Comparison of ENCODE assay signal across 8 cellular contexts in genomic region chr4:3372933-3373465, GRCh38.
A peak's percentile ranks its signal among the peaks of the same experiment; 100 is the strongest.
DNase-seq lines count a peak whose midpoint lies in the region; ATAC-seq, FAIRE-seq and TF ChIP-seq lines count a peak whose summit lies in the region.

No MANE protein-coding gene starts in this region.

- TF ChIP-seq POLR2A in suprapubic skin (IDR thresholded peaks at IDR 0.05), result no peak

- H3K27ac ChIP-seq in HL-60 (replicated peaks), result no peak overlapping the region
- no peak overlapping the region for H3K27ac ChIP-seq in colonic mucosa
- no peak overlapping the region for H3K27ac ChIP-seq in neural progenitor cell
- H3K27ac ChIP-seq in suprapubic skin, result no peak overlapping the region

- H3K27me3 Mint-ChIP-seq in neural progenitor cell (ENCODE audit: insufficient read depth, low read depth), result peaks cover 19% of the 10 kb centered on the region

- no peaks in the 10 kb centered on the region for H3K36me3 ChIP-seq in colonic mucosa
- H3K36me3 ChIP-seq in neural progenitor cell, result no peaks in the 10 kb centered on the region
- H3K36me3 ChIP-seq in suprapubic skin, result peaks cover 6% of the 10 kb centered on the region

- DNase-seq in GM18507 (ENCODE audit: extremely low spot score, insufficient read length, low read depth), result no peak
- peak; percentile 90 to 92 for DNase-seq in HL-60 (ENCODE audit: low read depth in 1 of 2, low spot score in 1 of 2)
- DNase-seq in colonic mucosa, result peak; percentile 38
- DNase-seq in neural progenitor cell (ENCODE audit: low spot score), result no peak
- DNase-seq in suprapubic skin (ENCODE audit: low spot score in 2 of 2), result no peak
- no peak for DNase-seq in stimulated activated CD4-positive, alpha-beta T cell treated with anti-CD3 and anti-CD28 coated beads, Interleukin-4, amount 100 ng/mL, for 4 hours
- no peak for DNase-seq in NCI-H1694 treated with DMSO at 0.1 percent for 48 hours (lab: John Stamatoyannopoulos, UW)

- no peak for ATAC-seq in HG02938 (IDR thresholded peaks at IDR 0.05; ENCODE audit: unreplicated experiment)

- H2AFZ ChIP-seq in neural progenitor cell (replicated peaks), result no peak overlapping the region

- no peak overlapping the region for H3K9ac ChIP-seq in colonic mucosa (ENCODE audit: low read depth in 2 of 2, low read length in 2 of 2)
- H3K9ac ChIP-seq in neural progenitor cell, result no peak overlapping the region

- no peak overlapping the region for H3K4me2 ChIP-seq in neural progenitor cell

- H4K20me1 ChIP-seq in neural progenitor cell (ENCODE audit: low read depth), result peaks cover 45% of the 10 kb centered on the region

- peaks cover 17% of the 10 kb centered on the region for H3K79me2 ChIP-seq in neural progenitor cell (ENCODE audit: low read depth)

- peaks cover 5% of the 10 kb centered on the region for H3K9me3 Mint-ChIP-seq in neural progenitor cell

- TF ChIP-seq EP300 in suprapubic skin (IDR thresholded peaks at IDR 0.05), result no peak

- H3K4me3 Mint-ChIP-seq in neural progenitor cell, result peak overlapping the region; percentile 21

- 77% methylated on average over 16 of the region's 28 CpGs for WGBS in suprapubic skin

- H3K4me3 ChIP-seq in HL-60 (replicated peaks; ENCODE audit: insufficient read depth, low read length), result no peak overlapping the region
- H3K4me3 ChIP-seq in colonic mucosa, result no peak overlapping the region
- H3K4me3 ChIP-seq in neural progenitor cell, result no peak overlapping the region
- H3K4me3 ChIP-seq in suprapubic skin, result no peak overlapping the region

- H3K27me3 ChIP-seq in HL-60 (ENCODE audit: insufficient read depth, poor library complexity, severe bottlenecking) (peaks cover 7% of the 10 kb centered on the region), colonic mucosa (no peaks in the 10 kb centered on the region), neural progenitor cell (peaks cover 8% of the 10 kb centered on the region), suprapubic skin (no peaks in the 10 kb centered on the region)

- TF ChIP-seq CTCF in HL-60 (IDR thresholded peaks at IDR 0.05; ENCODE audit: insufficient read depth, low read length), result no peak
- TF ChIP-seq CTCF in colonic mucosa (IDR thresholded peaks at IDR 0.05), result no peak
- no peak for TF ChIP-seq CTCF in neural progenitor cell (IDR thresholded peaks at IDR 0.05)
- no peak for TF ChIP-seq CTCF in suprapubic skin (IDR thresholded peaks at IDR 0.05)

- no peaks in the 10 kb centered on the region for H3K9me3 ChIP-seq in colonic mucosa
- no peaks in the 10 kb centered on the region for H3K9me3 ChIP-seq in neural progenitor cell (ENCODE audit: low read depth)
- no peaks in the 10 kb centered on the region for H3K9me3 ChIP-seq in suprapubic skin

- no peaks in the 10 kb centered on the region for H3K4me1 ChIP-seq in colonic mucosa
- peaks cover 35% of the 10 kb centered on the region for H3K4me1 ChIP-seq in neural progenitor cell
- H3K4me1 ChIP-seq in suprapubic skin, result peaks cover 34% of the 10 kb centered on the region

- peaks cover 53% of the 10 kb centered on the region for H3K4me1 Mint-ChIP-seq in neural progenitor cell

- peak; percentile 84 for FAIRE-seq in GM18507 (lab: Jason Lieb, UNC)

- H3K27ac Mint-ChIP-seq in neural progenitor cell, result no peak overlapping the region

- H3F3A ChIP-seq in neural progenitor cell (ENCODE audit: low read depth), result peaks cover 27% of the 10 kb centered on the region

- peaks cover 27% of the 10 kb centered on the region for H3K36me3 Mint-ChIP-seq in neural progenitor cell

- intact Hi-C loops in colonic mucosa (cut with DNase I), result no loop called here

Comparison
In these comparisons a context has a peak if more than half of its experiments do, and no peak if none do; other contexts are left out.
1. DNase-seq: peak in HL-60 (2 of 2) and colonic mucosa (single experiment); none in GM18507 (single experiment), neural progenitor cell (single experiment), suprapubic skin (0 of 2), stimulated activated CD4-positive, alpha-beta T cell treated with anti-CD3 and anti-CD28 coated beads, Interleukin-4, amount 100 ng/mL, for 4 hours (0 of 2) and NCI-H1694 treated with DMSO at 0.1 percent for 48 hours (single experiment).